ENCODE assay signal across 9 cellular contexts in the genomic region with DNA sequence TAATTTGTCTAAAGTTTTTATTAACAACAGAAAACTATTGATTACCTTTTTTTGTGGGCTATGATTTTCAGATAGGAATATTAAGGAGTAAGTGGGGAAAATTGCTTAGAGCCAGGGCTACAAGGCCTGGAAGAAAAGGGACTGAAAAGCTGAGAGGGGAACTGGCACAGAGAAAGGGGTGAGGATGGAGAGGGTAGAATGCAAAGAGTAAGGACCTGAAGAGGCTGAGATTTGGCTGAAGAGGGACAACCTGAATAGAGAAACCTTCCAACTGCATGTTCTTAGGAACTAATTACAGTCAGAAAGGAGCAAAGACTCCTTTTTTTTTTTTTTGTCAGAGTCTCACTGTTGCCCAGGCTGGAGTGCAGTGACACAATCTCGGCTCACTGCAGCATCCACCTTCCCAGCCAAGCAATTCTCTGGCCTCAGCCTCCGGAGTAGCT. TPM values are rescaled to one million over a fixed set of nuclear protein-coding genes. Genes with fewer than 3 reads are reported as not detected.
DNase-seq lines count a peak whose midpoint lies in the region; ATAC-seq and TF ChIP-seq lines count a peak whose summit lies in the region.
"Had no signal": no experiment of that assay in that cellular context is flagged by ENCODE, and none has a peak within 500 bp of the region (broad histone marks: within the 10 kb centered on the region; RNA-seq: fewer than 3 reads in every experiment).

No MANE protein-coding gene starts in this region.

- H3K27me3 ChIP-seq in PC-9 (ENCODE audit: insufficient read depth, low read depth), result no peaks in the 10 kb centered on the region

- in situ Hi-C loops in G401 (cut with HindIII; ENCODE audit: low sequenced_read_pairs), result no loop called here

- H3K4me2 ChIP-seq in PC-9, result peak overlapping the region; percentile 83

- H3K79me2 ChIP-seq in PC-9 (ENCODE audit: low read depth), result no peaks in the 10 kb centered on the region

- no peaks in the 10 kb centered on the region for H3K36me3 ChIP-seq in PC-9 (ENCODE audit: low read depth)

- no peak for ATAC-seq in GM18870 (IDR thresholded peaks at IDR 0.05; ENCODE audit: unreplicated experiment)

- peak overlapping the region; percentile 75 for H3K4me3 Mint-ChIP-seq in progenitor cell of endocrine pancreas (ENCODE audit: low read depth)

- peaks cover 23% of the 10 kb centered on the region for H3K4me1 Mint-ChIP-seq in progenitor cell of endocrine pancreas (ENCODE audit: low read depth)

- H3K9me2 ChIP-seq in PC-9 (ENCODE audit: insufficient read depth), result no peaks in the 10 kb centered on the region

- no peaks in the 10 kb centered on the region for H4K20me1 ChIP-seq in PC-9 (ENCODE audit: insufficient read depth)

- intact Hi-C loops in PC-9 (cut with micrococcal nuclease; ENCODE audit: unreplicated experiment), result no loop called here

- H3K27ac Mint-ChIP-seq in progenitor cell of endocrine pancreas, result peak overlapping the region; percentile 97

- TF ChIP-seq CTCF in PC-9 (conservative IDR thresholded peaks at IDR 0.05), result no peak
- TF ChIP-seq CTCF in progenitor cell of endocrine pancreas (IDR thresholded peaks at IDR 0.05; ENCODE audit: unreplicated experiment), result no peak

- peak; percentile 39 for DNase-seq in G401 (ENCODE audit: low spot score)
- no peak for DNase-seq in PC-9
- DNase-seq in epithelial cell of prostate (ENCODE audit: low read depth, low spot score), result no peak
- no peak for DNase-seq in progenitor cell of endocrine pancreas (ENCODE audit: low spot score, unreplicated experiment)
- no peak for DNase-seq in activated CD4-positive, CD25-positive, alpha-beta regulatory T cell (lab: John Stamatoyannopoulos, UW)
- DNase-seq in central memory CD4-positive, alpha-beta T cell, result no peak
- no peak for DNase-seq in CD1c-positive myeloid dendritic cell (ENCODE audit: extremely low spot score)

- H3K27ac ChIP-seq in PC-9, result peak overlapping the region; percentile 76
- H3K27ac ChIP-seq in epithelial cell of prostate, result peak overlapping the region; percentile 83

- H3K9me3 ChIP-seq in PC-9 (ENCODE audit: insufficient read depth, low read depth), result no peaks in the 10 kb centered on the region

- peak overlapping the region; percentile 62 for H3K4me3 ChIP-seq in PC-9

- peaks cover 29% of the 10 kb centered on the region for H3K4me1 ChIP-seq in PC-9 (replicated peaks; ENCODE audit: insufficient read depth)

- peaks cover 14% of the 10 kb centered on the region; the same call in 1 of the 2 replicates for H3F3A ChIP-seq in PC-9 (ENCODE audit: insufficient read depth, low read depth)

- BruUV-seq in PC-9 (replicated peaks; lab: Mats Ljungman, UMichigan), result TSS peak; percentile 53

- peaks cover 15% of the 10 kb centered on the region for H3K36me3 Mint-ChIP-seq in progenitor cell of endocrine pancreas (ENCODE audit: insufficient read depth)

- H3K27me3 Mint-ChIP-seq in progenitor cell of endocrine pancreas, result no peaks in the 10 kb centered on the region

- POLR2A ChIA-PET in PC-9 (lab: Charles Lee; ENCODE audit: unreplicated experiment), result interaction anchor here (0.6 to 1.0 kb wide), 6 partner anchors 63 to 859 kb away, joined by 3 to 10 read pairs (median 4); a partner anchor contains a TSS

- peaks cover 9% of the 10 kb centered on the region for H3K9me3 Mint-ChIP-seq in progenitor cell of endocrine pancreas (ENCODE audit: low read depth)

- CTCF ChIA-PET in PC-9 (lab: Charles Lee), result no interaction called here

- H2AFZ ChIP-seq in PC-9, result peak overlapping the region; percentile 79

RNA-seq across cellular contexts. Expression of a gene that starts 16.7 kb away (rescaled TPM):
- total RNA-seq in G401 (2014; rRNA removed; shearing (Covaris generic)), result 5.0 and 5.8 TPM in 2 replicates
- total RNA-seq in PC-9 (2021), result 19.5 and 23.4 TPM in 2 replicates
- 24.7 and 26.4 TPM in 2 replicates for total RNA-seq in progenitor cell of endocrine pancreas

RNA-seq across cellular contexts. Expression of a gene that starts 25.6 kb away (rescaled TPM):
- 0.06 TPM in 1 of 2 replicates, not detected in the other for total RNA-seq in G401 (2014; rRNA removed; shearing (Covaris generic))
- not detected in 2 replicates for total RNA-seq in PC-9 (2021)
- total RNA-seq in progenitor cell of endocrine pancreas, result 1.5 and 1.6 TPM in 2 replicates
- total RNA-seq: HT1080 had no signal

RNA-seq across cellular contexts. Expression of a gene that starts 34.2 kb away (rescaled TPM):
- 0.14 and 0.68 TPM in 2 replicates for total RNA-seq in G401 (2014; rRNA removed; shearing (Covaris generic))
- total RNA-seq in PC-9 (2021) (26.2 and 29.8 TPM in 2 replicates), progenitor cell of endocrine pancreas (2.4 and 3.1 TPM in 2 replicates)
